Comparison of ENCODE assay signal across 18 cellular contexts in genomic region chr2:127643698-127644660, GRCh38. TPM values are rescaled to one million over a fixed set of nuclear protein-coding genes. Genes with fewer than 3 reads are reported as not detected.
DNase-seq lines count a peak whose midpoint lies in the region; ATAC-seq and TF ChIP-seq lines count a peak whose summit lies in the region.
"Had no signal": no experiment of that assay in that cellular context is flagged by ENCODE, and none has a peak within 500 bp of the region (broad histone marks: within the 10 kb centered on the region; RNA-seq: fewer than 3 reads in every experiment).

No MANE protein-coding gene starts in this region.

- no peaks in the 10 kb centered on the region for H3K27me3 ChIP-seq in right cardiac atrium (ENCODE audit: control insufficient read depth, insufficient read depth)
- H3K27me3 ChIP-seq: cardiac muscle cell, SJCRH30, thyroid gland had no signal

- no peak overlapping the region for H3K4me3 ChIP-seq in right cardiac atrium (ENCODE audit: low read length)
- H3K4me3 ChIP-seq: cardiac muscle cell, HAP-1, SJCRH30, thyroid gland had no signal

- no peaks in the 10 kb centered on the region for H3K9me3 Mint-ChIP-seq in WTC11

- no peak overlapping the region; the same call in 1 of the 2 replicates for H3K27ac Mint-ChIP-seq in WTC11

- peaks cover 7% of the 10 kb centered on the region for H3K4me1 Mint-ChIP-seq in WTC11

- POLR2A ChIA-PET in WTC11 (lab: Charles Lee): interaction anchor here (0.5 kb wide), 1 partner anchor 52 kb away, joined by 3 read pairs; no protein-coding TSS in a partner anchor

- peaks cover 10% of the 10 kb centered on the region for H3K4me1 ChIP-seq in right cardiac atrium (ENCODE audit: control insufficient read depth, insufficient read depth, low read length)
- H3K4me1 ChIP-seq: HAP-1 had no signal

- H3K27ac ChIP-seq in right cardiac atrium (ENCODE audit: low read length): no peak overlapping the region
- H3K27ac ChIP-seq: cardiac muscle cell, SJCRH30, thyroid gland had no signal

- ATAC-seq in WTC11 (no peak), right cardiac atrium (no peak), HG02852 (IDR thresholded peaks at IDR 0.05; ENCODE audit: unreplicated experiment) (no peak)
- ATAC-seq: activated CD4-positive, CD25-positive, alpha-beta regulatory T cell treated with anti-CD3 and anti-CD28 coated beads, Interleukin-2, amount 50 U/mL, for 24 hours; sciatic nerve had no signal

- H3K27me3 Mint-ChIP-seq in WTC11 (ENCODE audit: low read depth): no peaks in the 10 kb centered on the region

- intact Hi-C loops in right cardiac atrium (cut with DNase I): no loop called here

- CTCF ChIA-PET in WTC11 (lab: Charles Lee): interaction anchor here (0.7 to 2.3 kb wide), 4 partner anchors 52 to 81 kb away, joined by 3 to 14 read pairs (median 4); no protein-coding TSS in a partner anchor

- H3K4me3 Mint-ChIP-seq in WTC11: no peak overlapping the region

- H3K36me3 Mint-ChIP-seq in WTC11: no peaks in the 10 kb centered on the region

- no peak for TF ChIP-seq CTCF in WTC11 (IDR thresholded peaks at IDR 0.05)

- no peaks in the 10 kb centered on the region for H3K9me3 ChIP-seq in right cardiac atrium (ENCODE audit: control insufficient read depth, low read length)
- H3K9me3 ChIP-seq: HAP-1, SJCRH30, thyroid gland had no signal

- DNase-seq in activated CD4-positive, alpha-beta T cell treated with anti-CD3 and anti-CD28 coated beads for 48 hours: peak; percentile 33
- DNase-seq in activated CD4-positive, alpha-beta T cell treated with anti-CD3 and anti-CD28 coated beads, Interleukin-2, amount 50 U/mL, for 4 hours: no peak
- DNase-seq in WTC11 (ENCODE audit: low spot score): no peak
- DNase-seq in right cardiac atrium: peak in 2 of 3 donors; percentile 47 to 58
- DNase-seq in superior temporal gyrus (ENCODE audit: extremely low spot score): peak; percentile 14
- DNase-seq in cerebellar nuclear complex (lab: John Stamatoyannopoulos, UW): no peak
- no peak for DNase-seq in amniotic stem cell (lab: John Stamatoyannopoulos, UW)
- DNase-seq: Calu3, erythroblast, NCI-H1436 treated with DMSO at 0.1 percent for 48 hours, NCI-H774, SJCRH30, thyroid gland had no signal

- WGBS in right cardiac atrium: 82% methylated on average over 20 of the region's 20 CpGs

TF ChIP-seq in WTC11, 78 proteins besides CTCF, POLR2A, EP300 and RAD21:
- no peak for TF ChIP-seq E2F1 (CRISPR knock-in tag; IDR thresholded peaks at IDR 0.05)
- TF ChIP-seq USF2 (CRISPR knock-in tag; IDR thresholded peaks at IDR 0.05): peak; percentile 38; the same call in 1 of the 2 replicates

RNA-seq across cellular contexts. Expression of gene GPR17, which starts 2.0 kb away (rescaled TPM):
- total RNA-seq in WTC11 (2021) (not detected in 3 replicates), right cardiac atrium (under 1 TPM in 2 of 4 donors, not detected in 2; 0.31 to 0.40 TPM)
- polyA plus RNA-seq in right cardiac atrium: 4.0 TPM
- total RNA-seq: Calu3, cardiac muscle cell, SJCRH30, thyroid gland had no signal

RNA-seq across cellular contexts. Expression of gene LIMS2, which starts 31.4 kb away (rescaled TPM):
- total RNA-seq in WTC11 (2021) (1.9 to 2.5 TPM (median 2.4 TPM) in 3 replicates), right cardiac atrium (100 to 1,000 TPM; 163 to 224 (median 209) TPM)
- 178 TPM for polyA plus RNA-seq in right cardiac atrium

RNA-seq across cellular contexts. Expression of gene SFT2D3, which starts 57.3 kb away (rescaled TPM):
- total RNA-seq in WTC11 (2021): 9.2 to 10.5 TPM (median 9.8 TPM) in 3 replicates
- total RNA-seq in right cardiac atrium: 1 to 10 TPM; 3.6 to 5.0 (median 4.4) TPM
- 3.3 TPM for polyA plus RNA-seq in right cardiac atrium

Comparison
In these comparisons a context has a peak if more than half of its experiments do, and no peak if none do; other contexts are left out.
1. DNase-seq: peak in activated CD4-positive, alpha-beta T cell treated with anti-CD3 and anti-CD28 coated beads for 48 hours (single experiment), right cardiac atrium (2 of 3) and superior temporal gyrus (single experiment); none in activated CD4-positive, alpha-beta T cell treated with anti-CD3 and anti-CD28 coated beads, Interleukin-2, amount 50 U/mL, for 4 hours (0 of 2), WTC11 (single experiment), cerebellar nuclear complex (0 of 2) and amniotic stem cell (single experiment).
2. RNA of gene LIMS2, which starts 31.4 kb away (total RNA-seq): 163 to 224 TPM in right cardiac atrium; 1.9 to 2.5 TPM in WTC11; every median in the first group is over 10 times any median in the second.